Comparison of ENCODE assay signal across 11 cellular contexts in genomic region chr19:18867751-18868150, GRCh38. TPM values are rescaled to one million over a fixed set of nuclear protein-coding genes. Genes with fewer than 3 reads are reported as not detected.
"Had no signal": no experiment of that assay in that cellular context is flagged by ENCODE, and none has a peak within 500 bp of the region (broad histone marks: within the 10 kb centered on the region; RNA-seq: fewer than 3 reads in every experiment).

No MANE protein-coding gene starts in this region.

- H3K9me3 ChIP-seq: esophagus squamous epithelium, left ventricle myocardium inferior had no signal

- FAIRE-seq: bronchial epithelial cell, endometrium had no signal

- H3K27ac ChIP-seq: esophagus squamous epithelium, left ventricle myocardium inferior had no signal

- DNase-seq: activated naive CD4-positive, alpha-beta T cell treated with Interleukin-2 at 50 U/mL for 16 hours; activated naive CD8-positive, alpha-beta T cell treated with anti-CD3 and anti-CD28 coated beads, Interleukin-2, amount 50 U/mL, for 24 hours; esophagus squamous epithelium; glutamatergic neuron; left ventricle myocardium inferior; naive thymus-derived CD8-positive, alpha-beta T cell; stimulated activated CD4-positive, alpha-beta T cell treated with anti-CD3 and anti-CD28 coated beads, Interleukin-2, amount 100 ng/mL, for 48 hours had no signal

- ATAC-seq: activated naive CD8-positive, alpha-beta T cell treated with anti-CD3 and anti-CD28 coated beads, Interleukin-2, amount 50 U/mL, for 24 hours; naive thymus-derived CD8-positive, alpha-beta T cell; stimulated activated memory B cell treated with anti-CD40 and anti-IgM and Interleukin-4, amounts not matched to agents 10 μg/mL and 1 μg/mL and 100 μg/mL, for 72 hours had no signal

RNA-seq across cellular contexts. Expression of gene CERS1, which starts 28.2 kb away (rescaled TPM):
- total RNA-seq: activated T-helper 1 cell treated with anti-CD3 and anti-CD28 coated beads, Interleukin-12 subunit alpha, Interleukin-12 subunit beta, Interleukin-2, Interleukin-4 antibody, amounts not matched to agents 30 ng/mL and 10 ng/mL and 1 ng/mL, durations not matched to agents 14 hours and 24 hours and 36 hours; naive thymus-derived CD8-positive, alpha-beta T cell had no signal
- polyA plus RNA-seq: naive thymus-derived CD8-positive, alpha-beta T cell had no signal
